In genomic region chr1:226236826-226237225, GRCh38 we compare ENCODE assay signal across 20 cellular contexts. TPM values are rescaled to one million over a fixed set of nuclear protein-coding genes. Genes with fewer than 3 reads are reported as not detected.
DNase-seq lines count a peak whose midpoint lies in the region; ATAC-seq, FAIRE-seq and TF ChIP-seq lines count a peak whose summit lies in the region.
"Had no signal": no experiment of that assay in that cellular context is flagged by ENCODE, and none has a peak within 500 bp of the region (broad histone marks: within the 10 kb centered on the region; RNA-seq: fewer than 3 reads in every experiment).

No MANE protein-coding gene starts in this region.

- FAIRE-seq in A549 (lab: Jason Lieb, UNC) (no peak), TTC549 (lab: Jason Lieb, UNC) (peak; percentile 67), kidney (lab: Jason Lieb, UNC) (no peak)
- FAIRE-seq: G401.6, GM12878, H54 had no signal

- peaks cover 30% of the 10 kb centered on the region for H3K36me3 Mint-ChIP-seq in GM23338 (ENCODE audit: low read depth)

- no peak for TF ChIP-seq EP300 in A549 (IDR thresholded peaks at IDR 0.05)

- H4K20me1 ChIP-seq in GM23338 (replicated peaks; ENCODE audit: insufficient read depth): no peaks in the 10 kb centered on the region

- no peaks in the 10 kb centered on the region for H3F3A ChIP-seq in GM23338 (replicated peaks; ENCODE audit: low read depth)

- H3K4me1 Mint-ChIP-seq in GM23338: no peaks in the 10 kb centered on the region
- H3K4me1 Mint-ChIP-seq: CD4-positive, alpha-beta memory T cell had no signal

- H3K4me3 ChIP-seq in A549 (no peak overlapping the region), GM23338 (no peak overlapping the region), kidney (ENCODE audit: low read length in 2 of 2) (no peak overlapping the region)
- H3K4me3 ChIP-seq: GM12878, HAP-1 had no signal

- no peaks in the 10 kb centered on the region for H3K9me2 ChIP-seq in GM23338 (ENCODE audit: insufficient read depth)

- POLR2A ChIA-PET in A549 (lab: Yijun Ruan, JAX): no interaction called here

- no peak for TF ChIP-seq POLR2A in A549 (IDR thresholded peaks at IDR 0.05; ENCODE audit: low read length)

- no peaks in the 10 kb centered on the region for H3K79me2 ChIP-seq in GM23338 (replicated peaks; ENCODE audit: insufficient read depth)

- H3K27me3 Mint-ChIP-seq in GM23338 (ENCODE audit: insufficient read depth, low read depth, poor library complexity): no peaks in the 10 kb centered on the region
- H3K27me3 Mint-ChIP-seq: CD4-positive, alpha-beta memory T cell had no signal

- DNase-seq in A549 (ENCODE audit: low read depth in 1 of 2, low spot score in 1 of 2): no peak
- DNase-seq in GM23338 (ENCODE audit: low spot score): no peak
- no peak for DNase-seq in kidney
- no peak for DNase-seq in GM10266 (ENCODE audit: extremely low spot score)
- DNase-seq: 8988T; C1 segment of cervical spinal cord; Calu3; CD4-positive, alpha-beta memory T cell; COR-L47; DMS153; DND-41; GOT3; HFFc6 had no signal

- no peak overlapping the region for H3K4me2 ChIP-seq in A549
- H3K4me2 ChIP-seq in GM23338: no peak overlapping the region

- no peak overlapping the region for H2AFZ ChIP-seq in GM23338

- H3K27ac ChIP-seq in A549 (no peak overlapping the region), GM23338 (ENCODE audit: low read depth) (no peak overlapping the region), kidney (ENCODE audit: low read depth in 2 of 2, low read length in 2 of 2) (no peak overlapping the region)

- peak overlapping the region; percentile 74; the same call in 1 of the 2 replicates for H3K27ac Mint-ChIP-seq in GM23338
- H3K27ac Mint-ChIP-seq: CD4-positive, alpha-beta memory T cell; HFFc6 had no signal

- CTCF ChIA-PET in A549 (lab: Yijun Ruan, JAX): interaction anchor here (0.6 to 1.5 kb wide), 2 partner anchors 111 to 133 kb away, joined by 3 to 5 read pairs; no protein-coding TSS in a partner anchor

- no peaks in the 10 kb centered on the region for H3K27me3 ChIP-seq in GM23338 (ENCODE audit: insufficient read depth)

- no peaks in the 10 kb centered on the region for H3K9me3 ChIP-seq in A549
- no peaks in the 10 kb centered on the region for H3K9me3 ChIP-seq in kidney (ENCODE audit: control insufficient read depth in 1 of 2, low read length in 2 of 2)
- H3K9me3 ChIP-seq: HAP-1 had no signal

- WGBS in A549 (ENCODE audit: missing lambda C conversion rate): 76% methylated on average over 1 of the region's 1 CpG

- peaks cover 9% of the 10 kb centered on the region; the same call in 1 of the 2 replicates for H3K36me3 ChIP-seq in GM23338 (ENCODE audit: insufficient read depth)
- H3K36me3 ChIP-seq in kidney (ENCODE audit: control insufficient read depth in 1 of 2, insufficient read depth in 2 of 2, low read length in 2 of 2): no peaks in the 10 kb centered on the region

- no peak for TF ChIP-seq RAD21 in A549 (conservative IDR thresholded peaks at IDR 0.05 in 1 of 2, IDR thresholded peaks at IDR 0.05 in 1 of 2)

- H3K9ac ChIP-seq in kidney (ENCODE audit: low read length in 2 of 2): no peak overlapping the region

- TF ChIP-seq CTCF in A549 (IDR thresholded peaks at IDR 0.05): no peak
- TF ChIP-seq CTCF in GM23338 (conservative IDR thresholded peaks at IDR 0.05; ENCODE audit: low read depth in 2 of 2): no peak
- no peak for TF ChIP-seq CTCF in kidney (IDR thresholded peaks at IDR 0.05; ENCODE audit: borderline replicate concordance, extremely low read depth, insufficient read depth)
- TF ChIP-seq CTCF in GM10266 (IDR thresholded peaks at IDR 0.05; ENCODE audit: control insufficient read depth, insufficient read depth, low read depth, missing control alignments): no peak

- intact Hi-C loops in kidney (cut with DNase I): no loop called here

- ATAC-seq in A549: no peak
- no peak for ATAC-seq in GM23338
- no peak for ATAC-seq in GM21515 (IDR thresholded peaks at IDR 0.05; ENCODE audit: unreplicated experiment)
- ATAC-seq: GM12878 had no signal

- no peaks in the 10 kb centered on the region for H3K9me3 Mint-ChIP-seq in GM23338
- H3K9me3 Mint-ChIP-seq: CD4-positive, alpha-beta memory T cell; HFFc6 had no signal

- H3K4me1 ChIP-seq in A549 (no peaks in the 10 kb centered on the region), GM23338 (ENCODE audit: insufficient read depth) (no peaks in the 10 kb centered on the region), kidney (ENCODE audit: control insufficient read depth in 1 of 2, insufficient read depth in 1 of 2, low read depth in 1 of 2, low read length in 2 of 2) (no peaks in the 10 kb centered on the region)
- H3K4me1 ChIP-seq: HAP-1 had no signal

- H3K4me3 Mint-ChIP-seq in GM23338: no peak overlapping the region
- H3K4me3 Mint-ChIP-seq: CD4-positive, alpha-beta memory T cell; HFFc6 had no signal

TF ChIP-seq in A549, 52 proteins besides CTCF, POLR2A, EP300 and RAD21:
- 0 out of 2 replicates have a peak, but pooled peaks have one; percentile 45 for TF ChIP-seq NFE2L2 (conservative IDR thresholded peaks at IDR 0.05; ENCODE audit: low read length)
- TF ChIP-seq MAFK (IDR thresholded peaks at IDR 0.05; ENCODE audit: partially characterized antibody): peak; percentile 78
- TF ChIP-seq PHF8 (IDR thresholded peaks at IDR 0.05; ENCODE audit: borderline replicate concordance, low read depth): no peak

TF ChIP-seq in GM23338, 12 proteins besides CTCF, POLR2A, EP300 and RAD21 (continues in another document):
- TF ChIP-seq, protein P1, sequence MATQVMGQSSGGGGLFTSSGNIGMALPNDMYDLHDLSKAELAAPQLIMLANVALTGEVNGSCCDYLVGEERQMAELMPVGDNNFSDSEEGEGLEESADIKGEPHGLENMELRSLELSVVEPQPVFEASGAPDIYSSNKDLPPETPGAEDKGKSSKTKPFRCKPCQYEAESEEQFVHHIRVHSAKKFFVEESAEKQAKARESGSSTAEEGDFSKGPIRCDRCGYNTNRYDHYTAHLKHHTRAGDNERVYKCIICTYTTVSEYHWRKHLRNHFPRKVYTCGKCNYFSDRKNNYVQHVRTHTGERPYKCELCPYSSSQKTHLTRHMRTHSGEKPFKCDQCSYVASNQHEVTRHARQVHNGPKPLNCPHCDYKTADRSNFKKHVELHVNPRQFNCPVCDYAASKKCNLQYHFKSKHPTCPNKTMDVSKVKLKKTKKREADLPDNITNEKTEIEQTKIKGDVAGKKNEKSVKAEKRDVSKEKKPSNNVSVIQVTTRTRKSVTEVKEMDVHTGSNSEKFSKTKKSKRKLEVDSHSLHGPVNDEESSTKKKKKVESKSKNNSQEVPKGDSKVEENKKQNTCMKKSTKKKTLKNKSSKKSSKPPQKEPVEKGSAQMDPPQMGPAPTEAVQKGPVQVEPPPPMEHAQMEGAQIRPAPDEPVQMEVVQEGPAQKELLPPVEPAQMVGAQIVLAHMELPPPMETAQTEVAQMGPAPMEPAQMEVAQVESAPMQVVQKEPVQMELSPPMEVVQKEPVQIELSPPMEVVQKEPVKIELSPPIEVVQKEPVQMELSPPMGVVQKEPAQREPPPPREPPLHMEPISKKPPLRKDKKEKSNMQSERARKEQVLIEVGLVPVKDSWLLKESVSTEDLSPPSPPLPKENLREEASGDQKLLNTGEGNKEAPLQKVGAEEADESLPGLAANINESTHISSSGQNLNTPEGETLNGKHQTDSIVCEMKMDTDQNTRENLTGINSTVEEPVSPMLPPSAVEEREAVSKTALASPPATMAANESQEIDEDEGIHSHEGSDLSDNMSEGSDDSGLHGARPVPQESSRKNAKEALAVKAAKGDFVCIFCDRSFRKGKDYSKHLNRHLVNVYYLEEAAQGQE (IDR thresholded peaks at IDR 0.05; ENCODE audit: unreplicated experiment): no peak
- TF ChIP-seq JUNB (IDR thresholded peaks at IDR 0.05; ENCODE audit: unreplicated experiment) (no peak), POLR2AphosphoS5 (IDR thresholded peaks at IDR 0.05; ENCODE audit: low read depth) (no peak)

RNA-seq across cellular contexts. Expression of gene MIXL1, which starts 13.4 kb away (rescaled TPM):
- 0.18 and 0.20 TPM in 2 replicates for polyA plus RNA-seq in A549 (2011; rRNA removed)
- 0.04 and 0.08 TPM in 2 replicates for polyA plus RNA-seq in A549 (2012; cell fraction: cytosol; rRNA removed)
- polyA plus RNA-seq in A549 (2012; cell fraction: nucleus; rRNA removed): not detected in 2 replicates
- 0.06 TPM in 1 of 3 replicates, not detected in the others for polyA plus RNA-seq in A549 (2017; fragmentation: RNase III; extraction: RNeasy Plus Mini Kit Qiagen cat#74134 plus additional on column Dnase treatment)
- not detected in 2 replicates for polyA minus RNA-seq in A549 (2011; rRNA and poly(A)+ RNA removed)
- 0.97 and 2.6 TPM in 2 replicates for total RNA-seq in GM23338 (2014; rRNA removed; shearing (Covaris generic))
- 0.66 and 1.0 TPM in 2 replicates for polyA plus RNA-seq in GM23338 (2016; fragmentation: Nextera tagmentation; extraction: Ambion mirVana)
- 0.16 TPM for total RNA-seq in kidney
- polyA plus RNA-seq in kidney (ENCODE audit: insufficient read depth, low read depth, low replicate concordance): 0.56 TPM
- total RNA-seq: A673; Calu3; CD4-positive, alpha-beta memory T cell had no signal
- polyA plus RNA-seq: CD4-positive, alpha-beta memory T cell had no signal

RNA-seq across cellular contexts. Expression of gene ACBD3, which starts 50.3 kb away (rescaled TPM):
- polyA plus RNA-seq in A549 (2011; rRNA removed) (42.4 and 52.9 TPM in 2 replicates), A549 (2017; fragmentation: RNase III; extraction: RNeasy Plus Mini Kit Qiagen cat#74134 plus additional on column Dnase treatment) (27.0 to 30.2 TPM (median 29.8 TPM) in 3 replicates), GM23338 (2016; fragmentation: Nextera tagmentation; extraction: Ambion mirVana) (17.1 and 17.9 TPM in 2 replicates), kidney (ENCODE audit: insufficient read depth, low read depth, low replicate concordance) (12.4 TPM)
- 9.9 and 10.7 TPM in 2 replicates for polyA plus RNA-seq in A549 (2012; cell fraction: cytosol; rRNA removed)
- polyA plus RNA-seq in A549 (2012; cell fraction: nucleus; rRNA removed): 5.2 and 6.3 TPM in 2 replicates
- polyA minus RNA-seq in A549 (2011; rRNA and poly(A)+ RNA removed): 20.4 and 24.5 TPM in 2 replicates
- total RNA-seq in GM23338 (2014; rRNA removed; shearing (Covaris generic)): 36.2 and 37.2 TPM in 2 replicates
- 43.1 TPM for total RNA-seq in kidney
